Comparison of ENCODE assay signal across 8 cellular contexts in the genomic region with DNA sequence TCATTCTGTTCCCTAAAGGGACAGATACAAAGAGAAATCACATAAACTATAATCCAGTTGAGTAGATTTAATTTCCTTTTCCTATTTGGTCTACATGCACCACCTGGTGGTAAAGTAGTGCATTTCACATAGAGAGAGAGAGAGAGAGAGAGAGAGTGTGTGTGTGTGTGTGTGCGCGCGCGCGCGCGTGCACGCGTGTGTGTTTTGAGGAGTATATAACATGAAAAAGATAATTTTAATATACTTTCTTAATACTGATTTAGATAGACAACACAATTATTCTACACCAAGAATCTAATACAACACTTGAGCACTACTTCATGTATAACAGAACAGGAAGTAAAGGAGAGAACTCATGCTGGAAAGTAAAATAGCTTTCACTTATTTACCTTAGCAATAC. TPM values are rescaled to one million over a fixed set of nuclear protein-coding genes. Genes with fewer than 3 reads are reported as not detected.
DNase-seq lines count a peak whose midpoint lies in the region; ATAC-seq, FAIRE-seq and TF ChIP-seq lines count a peak whose summit lies in the region.

No MANE protein-coding gene starts in this region.

- H3K4me3 ChIP-seq in CD8-positive, alpha-beta T cell (ENCODE audit: low read depth, low read length), result no peak overlapping the region
- H3K4me3 ChIP-seq in pancreas, result peak overlapping the region in 1 of 4 donors; percentile 22

- no peak overlapping the region for H3K27ac ChIP-seq in CD8-positive, alpha-beta T cell (ENCODE audit: low read depth, low read length)
- no peak overlapping the region for H3K27ac ChIP-seq in pancreas

- H3K36me3 ChIP-seq in CD8-positive, alpha-beta T cell (ENCODE audit: insufficient read depth, low read length), result no peaks in the 10 kb centered on the region
- H3K36me3 ChIP-seq in pancreas, result no peaks in the 10 kb centered on the region

- POLR2A ChIA-PET in CD8-positive, alpha-beta T cell (lab: Charles Lee), result no interaction called here

- WGBS in pancreas, 2 donors, result 21 to 25% methylated on average over 9 of the region's 9 CpGs

- no peaks in the 10 kb centered on the region for H3K36me3 Mint-ChIP-seq in CD8-positive, alpha-beta T cell
- H3K36me3 Mint-ChIP-seq in activated T-cell treated with anti-CD3 and anti-CD28 coated beads, Interleukin-2, amount 50 U/mL, for 24 hours (ENCODE audit: low read depth), result no peaks in the 10 kb centered on the region

- intact Hi-C loops in CD8-positive, alpha-beta T cell (cut with DNase I, micrococcal nuclease), result loop anchor here (1.0 to 10.0 kb wide), 4 partner anchors 187 to 893 kb away; no protein-coding TSS in a partner anchor
- intact Hi-C loops in pancreas (cut with DNase I), result no loop called here

- CTCF ChIA-PET in CD8-positive, alpha-beta T cell (lab: Charles Lee), result interaction anchor here (0.7 to 4.1 kb wide), 16 partner anchors 8 to 1066 kb away, joined by 3 to 48 read pairs (median 4); a partner anchor contains a TSS

- no peaks in the 10 kb centered on the region for H3K27me3 ChIP-seq in CD8-positive, alpha-beta T cell (ENCODE audit: insufficient read depth, low read length)
- no peaks in the 10 kb centered on the region for H3K27me3 ChIP-seq in pancreas

- H3K27ac Mint-ChIP-seq in CD8-positive, alpha-beta T cell, result peak overlapping the region; percentile 62
- no peak overlapping the region for H3K27ac Mint-ChIP-seq in activated T-cell treated with anti-CD3 and anti-CD28 coated beads, Interleukin-2, amount 50 U/mL, for 24 hours

- peaks cover 3% of the 10 kb centered on the region for H3K4me1 Mint-ChIP-seq in CD8-positive, alpha-beta T cell (ENCODE audit: low read depth)
- peaks cover 3% of the 10 kb centered on the region for H3K4me1 Mint-ChIP-seq in activated T-cell treated with anti-CD3 and anti-CD28 coated beads, Interleukin-2, amount 50 U/mL, for 24 hours (ENCODE audit: low read depth)

- no peaks in the 10 kb centered on the region for H3K27me3 Mint-ChIP-seq in CD8-positive, alpha-beta T cell (ENCODE audit: low read depth)
- H3K27me3 Mint-ChIP-seq in activated T-cell treated with anti-CD3 and anti-CD28 coated beads, Interleukin-2, amount 50 U/mL, for 24 hours, result no peaks in the 10 kb centered on the region

- H3K9me3 ChIP-seq in CD8-positive, alpha-beta T cell (ENCODE audit: low read length), result no peaks in the 10 kb centered on the region
- no peaks in the 10 kb centered on the region for H3K9me3 ChIP-seq in pancreas

- H3K4me3 Mint-ChIP-seq in CD8-positive, alpha-beta T cell, result peak overlapping the region; percentile 44
- no peak overlapping the region for H3K4me3 Mint-ChIP-seq in activated T-cell treated with anti-CD3 and anti-CD28 coated beads, Interleukin-2, amount 50 U/mL, for 24 hours

- no peaks in the 10 kb centered on the region for H3K4me1 ChIP-seq in CD8-positive, alpha-beta T cell (ENCODE audit: insufficient read depth, low read length)
- no peaks in the 10 kb centered on the region for H3K4me1 ChIP-seq in pancreas

- TF ChIP-seq CTCF in CD8-positive, alpha-beta T cell (IDR thresholded peaks at IDR 0.05), result peak; percentile 80
- peak in 3 of 4 donors; percentile 43 to 63 (median 57) for TF ChIP-seq CTCF in pancreas (IDR thresholded peaks at IDR 0.05)

- FAIRE-seq in pancreas (lab: Jason Lieb, UNC), result no peak

- peak in 5 of 7 experiments; percentile 8 to 30 (median 16) for DNase-seq in CD8-positive, alpha-beta T cell
- DNase-seq in NCI-H446 treated with DMSO at 0.1 percent for 48 hours (lab: John Stamatoyannopoulos, UW) (peak; percentile 5), germinal center (ENCODE audit: low spot score) (peak; percentile 6), pancreas (peak in 5 of 6 donors; percentile 13 to 65 (median 29)), NK-92 (lab: John Stamatoyannopoulos, UW; ENCODE audit: unreplicated experiment) (no peak)
- peak; percentile 32 for DNase-seq in activated T-cell treated with anti-CD3 and anti-CD28 coated beads, Interleukin-2, amount 50 U/mL, for 24 hours

- peak; percentile 44 for ATAC-seq in CD8-positive, alpha-beta T cell
- ATAC-seq in GM21367 (IDR thresholded peaks at IDR 0.05; ENCODE audit: unreplicated experiment) (peak; percentile 47), pancreas (peak; percentile 77 to 94 (median 88)), GM19397 (IDR thresholded peaks at IDR 0.05; ENCODE audit: unreplicated experiment) (no peak)

- H3K9me3 Mint-ChIP-seq in CD8-positive, alpha-beta T cell, result no peaks in the 10 kb centered on the region
- H3K9me3 Mint-ChIP-seq in activated T-cell treated with anti-CD3 and anti-CD28 coated beads, Interleukin-2, amount 50 U/mL, for 24 hours, result no peaks in the 10 kb centered on the region

RNA-seq across cellular contexts. Expression of a gene that starts 1.1 kb away (rescaled TPM):
- total RNA-seq in CD8-positive, alpha-beta T cell, result not detected
- total RNA-seq in pancreas, result 10 to 100 TPM in 1 of 6 donors, 1 to 10 TPM in 5; 1.2 to 14.4 (median 3.9) TPM
- polyA plus RNA-seq in pancreas, result 1 to 10 TPM; 3.6 to 6.5 TPM

Comparison
In these comparisons a context has a peak if more than half of its experiments do, and no peak if none do; other contexts are left out.
1. intact Hi-C loops: an anchor here in CD8-positive, alpha-beta T cell (1.0 to 10.0 kb wide); none called in pancreas.